17 cellular contexts compared by ENCODE assay signal in genomic region chr10:3950676-3951275, GRCh38.
DNase-seq lines count a peak whose midpoint lies in the region; ATAC-seq and TF ChIP-seq lines count a peak whose summit lies in the region.
"Had no signal": no experiment of that assay in that cellular context is flagged by ENCODE, and none has a peak within 500 bp of the region (broad histone marks: within the 10 kb centered on the region; RNA-seq: fewer than 3 reads in every experiment).

No MANE protein-coding gene starts in this region.

- H3K27ac Mint-ChIP-seq in activated T-helper 1 cell treated with anti-CD3 and anti-CD28 coated beads, Interleukin-12 subunit alpha, Interleukin-12 subunit beta, Interleukin-2, Interleukin-4 antibody, amounts not matched to agents 30 ng/mL and 10 ng/mL and 1 ng/mL, durations not matched to agents 14 hours and 24 hours and 36 hours = no peak overlapping the region
- H3K27ac Mint-ChIP-seq in T-helper 2 cell treated with Interferon-gamma antibody and Interleukin-4, amounts not matched to agents 5 μg/mL and 100 μg/mL, for 36 hours = peak overlapping the region; percentile 53
- no peak overlapping the region for H3K27ac Mint-ChIP-seq in osteocyte (ENCODE audit: unreplicated experiment)
- H3K27ac Mint-ChIP-seq: activated B cell treated with CpG ODN at 0.5 μM for 24 hours, mesothelial cell of epicardium had no signal

- H3K27me3 Mint-ChIP-seq in activated T-helper 1 cell treated with anti-CD3 and anti-CD28 coated beads, Interleukin-12 subunit alpha, Interleukin-12 subunit beta, Interleukin-2, Interleukin-4 antibody, amounts not matched to agents 30 ng/mL and 10 ng/mL and 1 ng/mL, durations not matched to agents 14 hours and 24 hours and 36 hours (ENCODE audit: insufficient read depth) = no peaks in the 10 kb centered on the region
- H3K27me3 Mint-ChIP-seq in T-helper 2 cell treated with Interferon-gamma antibody and Interleukin-4, amounts not matched to agents 5 μg/mL and 100 μg/mL, for 36 hours (ENCODE audit: low read depth) = no peaks in the 10 kb centered on the region
- H3K27me3 Mint-ChIP-seq in osteocyte (ENCODE audit: unreplicated experiment) = no peaks in the 10 kb centered on the region

- intact Hi-C loops in activated T-helper 1 cell treated with anti-CD3 and anti-CD28 coated beads, Interleukin-12 subunit alpha, Interleukin-12 subunit beta, Interleukin-2, Interleukin-4 antibody, amounts not matched to agents 30 ng/mL and 10 ng/mL and 1 ng/mL, durations not matched to agents 14 hours and 24 hours and 36 hours (cut with micrococcal nuclease) = no loop called here

- no peak overlapping the region for H3K4me3 Mint-ChIP-seq in activated T-helper 1 cell treated with anti-CD3 and anti-CD28 coated beads, Interleukin-12 subunit alpha, Interleukin-12 subunit beta, Interleukin-2, Interleukin-4 antibody, amounts not matched to agents 30 ng/mL and 10 ng/mL and 1 ng/mL, durations not matched to agents 14 hours and 24 hours and 36 hours
- no peak overlapping the region for H3K4me3 Mint-ChIP-seq in T-helper 2 cell treated with Interferon-gamma antibody and Interleukin-4, amounts not matched to agents 5 μg/mL and 100 μg/mL, for 36 hours
- H3K4me3 Mint-ChIP-seq in osteocyte (ENCODE audit: unreplicated experiment) = no peak overlapping the region
- H3K4me3 Mint-ChIP-seq: activated B cell treated with CpG ODN at 0.5 μM for 24 hours; mesothelial cell of epicardium; stimulated activated naive B cell treated with anti-CD40 and anti-IgM and Interleukin-4, amounts not matched to agents 10 μg/mL and 1 μg/mL and 100 μg/mL, for 72 hours had no signal

- no peaks in the 10 kb centered on the region for H3K36me3 Mint-ChIP-seq in activated T-helper 1 cell treated with anti-CD3 and anti-CD28 coated beads, Interleukin-12 subunit alpha, Interleukin-12 subunit beta, Interleukin-2, Interleukin-4 antibody, amounts not matched to agents 30 ng/mL and 10 ng/mL and 1 ng/mL, durations not matched to agents 14 hours and 24 hours and 36 hours (ENCODE audit: low read depth)
- H3K36me3 Mint-ChIP-seq in T-helper 2 cell treated with Interferon-gamma antibody and Interleukin-4, amounts not matched to agents 5 μg/mL and 100 μg/mL, for 36 hours (ENCODE audit: low read depth) = peaks cover 5% of the 10 kb centered on the region
- no peaks in the 10 kb centered on the region for H3K36me3 Mint-ChIP-seq in osteocyte (ENCODE audit: unreplicated experiment)
- H3K36me3 Mint-ChIP-seq: mesothelial cell of epicardium; stimulated activated naive B cell treated with anti-CD40 and anti-IgM and Interleukin-4, amounts not matched to agents 10 μg/mL and 1 μg/mL and 100 μg/mL, for 72 hours had no signal

- DNase-seq in activated T-helper 1 cell treated with Interleukin-2 at 50 U/mL for 16 hours (ENCODE audit: low read depth) = peak; percentile 26
- no peak for DNase-seq in activated T-helper 1 cell treated with anti-CD3 and anti-CD28 coated beads, Interleukin-12 subunit alpha, Interleukin-12 subunit beta, Interleukin-2, Interleukin-4 antibody, amounts not matched to agents 30 ng/mL and 10 ng/mL and 1 ng/mL, durations not matched to agents 14 hours and 24 hours and 36 hours (ENCODE audit: low spot score)
- DNase-seq in T-helper 2 cell treated with Interferon-gamma antibody and Interleukin-4, amounts not matched to agents 5 μg/mL and 100 μg/mL, for 36 hours (ENCODE audit: low spot score) = no peak
- DNase-seq in central memory CD4-positive, alpha-beta T cell = peak; percentile 49
- peak; percentile 75 for DNase-seq in osteocyte (ENCODE audit: extremely low spot score, unreplicated experiment)
- DNase-seq in SW480 (ENCODE audit: low spot score) = no peak
- DNase-seq in activated CD4-positive, CD25-positive, alpha-beta regulatory T cell treated with anti-CD3 and anti-CD28 coated beads, Interleukin-2, amount 50 U/mL, for 72 hours = no peak
- DNase-seq: activated B cell treated with CpG ODN at 0.5 μM for 24 hours; foreskin fibroblast; hypothalamus; NCI-H1105 treated with DMSO at 0.1 percent for 48 hours; NCI-H524 treated with DMSO at 0.1 percent for 48 hours; SIG-M5; stimulated activated naive B cell treated with anti-CD40 and anti-IgM and Interleukin-4, amounts not matched to agents 10 μg/mL and 1 μg/mL and 100 μg/mL, for 72 hours; transverse colon had no signal

- no peak for TF ChIP-seq CTCF in osteocyte (IDR thresholded peaks at IDR 0.05)

- H3K9me3 Mint-ChIP-seq in activated T-helper 1 cell treated with anti-CD3 and anti-CD28 coated beads, Interleukin-12 subunit alpha, Interleukin-12 subunit beta, Interleukin-2, Interleukin-4 antibody, amounts not matched to agents 30 ng/mL and 10 ng/mL and 1 ng/mL, durations not matched to agents 14 hours and 24 hours and 36 hours = no peaks in the 10 kb centered on the region
- H3K9me3 Mint-ChIP-seq in T-helper 2 cell treated with Interferon-gamma antibody and Interleukin-4, amounts not matched to agents 5 μg/mL and 100 μg/mL, for 36 hours = peaks cover 11% of the 10 kb centered on the region
- no peaks in the 10 kb centered on the region for H3K9me3 Mint-ChIP-seq in osteocyte (ENCODE audit: unreplicated experiment)
- H3K9me3 Mint-ChIP-seq: mesothelial cell of epicardium; stimulated activated naive B cell treated with anti-CD40 and anti-IgM and Interleukin-4, amounts not matched to agents 10 μg/mL and 1 μg/mL and 100 μg/mL, for 72 hours had no signal

- peaks cover 39% of the 10 kb centered on the region for H3K4me1 Mint-ChIP-seq in activated T-helper 1 cell treated with anti-CD3 and anti-CD28 coated beads, Interleukin-12 subunit alpha, Interleukin-12 subunit beta, Interleukin-2, Interleukin-4 antibody, amounts not matched to agents 30 ng/mL and 10 ng/mL and 1 ng/mL, durations not matched to agents 14 hours and 24 hours and 36 hours (ENCODE audit: low read depth)
- peaks cover 40% of the 10 kb centered on the region for H3K4me1 Mint-ChIP-seq in T-helper 2 cell treated with Interferon-gamma antibody and Interleukin-4, amounts not matched to agents 5 μg/mL and 100 μg/mL, for 36 hours (ENCODE audit: low read depth)
- H3K4me1 Mint-ChIP-seq in osteocyte (ENCODE audit: unreplicated experiment) = peaks cover 13% of the 10 kb centered on the region

- ATAC-seq in GM18858 (IDR thresholded peaks at IDR 0.05; ENCODE audit: unreplicated experiment) = no peak
- ATAC-seq: stimulated activated naive B cell treated with anti-CD40 and anti-IgM and Interleukin-4, amounts not matched to agents 10 μg/mL and 1 μg/mL and 100 μg/mL, for 72 hours had no signal

Comparison
In these comparisons a context has a peak if more than half of its experiments do, and no peak if none do; other contexts are left out.
1. DNase-seq: peak in activated T-helper 1 cell treated with Interleukin-2 at 50 U/mL for 16 hours (single experiment), central memory CD4-positive, alpha-beta T cell (single experiment) and osteocyte (single experiment); none in activated T-helper 1 cell treated with anti-CD3 and anti-CD28 coated beads, Interleukin-12 subunit alpha, Interleukin-12 subunit beta, Interleukin-2, Interleukin-4 antibody, amounts not matched to agents 30 ng/mL and 10 ng/mL and 1 ng/mL, durations not matched to agents 14 hours and 24 hours and 36 hours (single experiment), T-helper 2 cell treated with Interferon-gamma antibody and Interleukin-4, amounts not matched to agents 5 μg/mL and 100 μg/mL, for 36 hours (single experiment), SW480 (single experiment) and activated CD4-positive, CD25-positive, alpha-beta regulatory T cell treated with anti-CD3 and anti-CD28 coated beads, Interleukin-2, amount 50 U/mL, for 72 hours (single experiment).